Comparison of ENCODE assay signal across 21 cellular contexts in genomic region chr4:131085009-131085408, GRCh38.
DNase-seq lines count a peak whose midpoint lies in the region; ATAC-seq, FAIRE-seq and TF ChIP-seq lines count a peak whose summit lies in the region.
"Had no signal": no experiment of that assay in that cellular context is flagged by ENCODE, and none has a peak within 500 bp of the region (broad histone marks: within the 10 kb centered on the region; RNA-seq: fewer than 3 reads in every experiment).

No MANE protein-coding gene starts in this region.

- no peak for TF ChIP-seq CTCF in HepG2 (CRISPR knock-in tag; IDR thresholded peaks at IDR 0.05)

- no peak for ATAC-seq in HepG2
- ATAC-seq: Right ventricle myocardium inferior had no signal

- no peak overlapping the region for H3K9ac ChIP-seq in HepG2 (ENCODE audit: insufficient read depth, low read depth, low read length)

- 0% methylated on average over 2 of the region's 2 CpGs for WGBS in HepG2 (ENCODE audit: low lambda C conversion rate)

- H3K9me3 ChIP-seq in HepG2 (ENCODE audit: low read length): no peaks in the 10 kb centered on the region
- H3K9me3 ChIP-seq: BE2C, HAP-1 had no signal

- H3K27me3 ChIP-seq in HepG2 (ENCODE audit: control insufficient read depth in 1 of 2, insufficient read depth in 2 of 2, low read length in 2 of 2): no peaks in the 10 kb centered on the region
- H3K27me3 ChIP-seq: BE2C had no signal

- peaks cover 6% of the 10 kb centered on the region; the same call in 1 of the 2 replicates for H3K4me1 ChIP-seq in HepG2 (ENCODE audit: insufficient read depth, low read length)
- H3K4me1 ChIP-seq: BE2C, HAP-1 had no signal

- H4K20me1 ChIP-seq in HepG2 (ENCODE audit: insufficient read depth, low read length): no peaks in the 10 kb centered on the region

- H3K4me2 ChIP-seq in HepG2 (ENCODE audit: low read depth, low read length): no peak overlapping the region

- H3K36me3 ChIP-seq in HepG2 (replicated peaks in 1 of 2; ENCODE audit: control insufficient read depth in 1 of 2, insufficient read depth in 2 of 2, low read length in 2 of 2): no peaks in the 10 kb centered on the region
- H3K36me3 ChIP-seq: BE2C, HAP-1 had no signal

- in situ Hi-C loops in HepG2 (cut with HindIII; ENCODE audit: extremely low pct_ligation_motif_present, low pct_unique_long_range_greater_than_20kb): loop anchor here (25.0 kb wide), 1 partner anchor 1552 kb away; no protein-coding TSS in a partner anchor

- no peak overlapping the region for H3K4me3 ChIP-seq in HepG2 (replicated peaks in 1 of 3; ENCODE audit: insufficient read depth in 1 of 3, low read depth in 2 of 3, low read length in 3 of 3)
- H3K4me3 ChIP-seq: HAP-1 had no signal

- CTCF ChIA-PET in HepG2 (lab: Yijun Ruan, JAX; ENCODE audit: low intra/inter-chr PET ratio, low total read pairs): no interaction called here

- intact Hi-C loops in HepG2 (cut with micrococcal nuclease; ENCODE audit: unreplicated experiment): no loop called here

- no peak for FAIRE-seq in HepG2 (lab: Jason Lieb, UNC)
- FAIRE-seq: HTR-8/SVneo, RCC 7860 had no signal

- no peak for TF ChIP-seq EP300 in HepG2 (IDR thresholded peaks at IDR 0.05; ENCODE audit: low read depth in 2 of 2, low read length in 2 of 2)
- no peak for TF ChIP-seq EP300 in HepG2 (CRISPR knock-in tag; IDR thresholded peaks at IDR 0.05; ENCODE audit: borderline replicate concordance)

- no peak overlapping the region for H2AFZ ChIP-seq in HepG2 (ENCODE audit: low read length)

- TF ChIP-seq POLR2A in HepG2 (IDR thresholded peaks at IDR 0.05; ENCODE audit: insufficient read depth in 1 of 2, low read depth in 2 of 2, low read length in 2 of 2): no peak

- H3K27ac ChIP-seq in HepG2 (ENCODE audit: extremely low read length, insufficient read depth, low read length): no peak overlapping the region

- H3K79me2 ChIP-seq in HepG2 (ENCODE audit: insufficient read depth, low read length): no peaks in the 10 kb centered on the region

- TF ChIP-seq RAD21 in HepG2 (CRISPR knock-in tag; IDR thresholded peaks at IDR 0.05): no peak

- BruUV-seq in HepG2 (replicated peaks; lab: Mats Ljungman, UMichigan): no TSS peak

- POLR2A ChIA-PET in HepG2 (lab: Yijun Ruan, JAX): no interaction called here

- DNase-seq in NCI-H187 treated with DMSO at 0.1 percent for 48 hours (lab: John Stamatoyannopoulos, UW) (peak; percentile 2), NCI-H187 (lab: John Stamatoyannopoulos, UW) (no peak), DMS53 (lab: John Stamatoyannopoulos, UW) (peak; percentile 72), NCI-H2029 (lab: John Stamatoyannopoulos, UW) (peak; percentile 4), HepG2 (ENCODE audit: low spot score) (no peak), activated gamma-delta T cell (lab: John Stamatoyannopoulos, UW) (no peak), NCI-H1436 (lab: John Stamatoyannopoulos, UW) (no peak)
- DNase-seq: BE2C; CD4-positive, CD25-positive, alpha-beta regulatory T cell; COR-L47; GDM1; Kasumi-1; NCI-H1105; NCI-H2081; NCI-H526 treated with DMSO at 0.1 percent for 48 hours; SW 1271; T-helper 2 cell had no signal

TF ChIP-seq in HepG2, 621 proteins besides CTCF, POLR2A, EP300 and RAD21:
- TF ChIP-seq ZNF557 (CRISPR knock-in tag; IDR thresholded peaks at IDR 0.05) (no peak), ONECUT2 (CRISPR knock-in tag; IDR thresholded peaks at IDR 0.05) (0 out of 2 replicates have a peak, but pooled peaks have one; percentile 41), HHEX (CRISPR knock-in tag; IDR thresholded peaks at IDR 0.05) (peak; percentile 53; the same call in 1 of the 2 replicates), ZKSCAN5 (CRISPR knock-in tag; IDR thresholded peaks at IDR 0.05) (no peak), GPN1 (CRISPR knock-in tag; IDR thresholded peaks at IDR 0.05; ENCODE audit: borderline replicate concordance) (no peak), NR2C2 (CRISPR knock-in tag; IDR thresholded peaks at IDR 0.05; ENCODE audit: borderline replicate concordance) (no peak), ZNF607 (CRISPR knock-in tag; IDR thresholded peaks at IDR 0.05; ENCODE audit: borderline replicate concordance) (no peak)

Comparison
In these comparisons a context has a peak if more than half of its experiments do, and no peak if none do; other contexts are left out.
1. DNase-seq: peak in NCI-H187 treated with DMSO at 0.1 percent for 48 hours (single experiment), DMS53 (single experiment) and NCI-H2029 (single experiment); none in NCI-H187 (0 of 2), HepG2 (single experiment), activated gamma-delta T cell (single experiment) and NCI-H1436 (single experiment).